In the genomic region with DNA sequence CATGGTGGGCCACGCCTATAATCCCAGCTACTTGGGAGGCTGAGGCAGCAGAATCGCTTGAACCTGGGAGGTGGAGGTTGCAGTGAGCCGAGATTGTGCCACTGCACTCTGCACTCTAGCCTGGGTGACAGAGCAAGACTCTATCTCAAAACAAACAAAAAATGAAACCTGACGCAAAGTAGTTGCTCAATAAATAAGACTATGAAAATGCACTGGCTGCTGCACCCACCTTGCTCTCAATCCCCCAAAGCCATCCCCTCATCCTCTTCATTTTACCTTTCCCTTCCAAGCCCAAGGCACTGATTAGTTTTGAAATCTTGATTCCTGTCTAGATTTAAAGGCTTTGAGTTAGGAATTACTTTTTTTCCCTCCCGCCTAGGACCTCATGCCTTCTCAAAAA, we compare ENCODE assay signal across 8 cellular contexts. TPM values are rescaled to one million over a fixed set of nuclear protein-coding genes. Genes with fewer than 3 reads are reported as not detected.
A peak's percentile ranks its signal among the peaks of the same experiment; 100 is the strongest.
DNase-seq lines count a peak whose midpoint lies in the region; ATAC-seq and TF ChIP-seq lines count a peak whose summit lies in the region.
"Not testable (repeated sequence)": the region's sequence is repeated elsewhere in the genome, so short reads cannot be mapped to it uniquely, and the experiment has no call there.
"Had no signal": no experiment of that assay in that cellular context is flagged by ENCODE, and none has a peak within 500 bp of the region (broad histone marks: within the 10 kb centered on the region; RNA-seq: fewer than 3 reads in every experiment).

No MANE protein-coding gene starts in this region.

- DNase-seq in WTC11 (ENCODE audit: low spot score); activated T-helper 1 cell treated with anti-CD3 and anti-CD28 coated beads, Interleukin-12 subunit alpha, Interleukin-12 subunit beta, Interleukin-2, Interleukin-4 antibody, amounts not matched to agents 30 ng/mL and 10 ng/mL and 1 ng/mL, durations not matched to agents 14 hours and 24 hours and 36 hours (ENCODE audit: low spot score); endothelial cell (ENCODE audit: low spot score); memory B cell (ENCODE audit: low spot score in 2 of 2); stimulated activated effector memory CD8-positive, alpha-beta T cell treated with anti-CD3 and anti-CD28 coated beads, Interleukin-12 subunit alpha, Interleukin-12 subunit beta, amount 100 ng/mL, for 72 hours (ENCODE audit: low spot score in 2 of 2): not testable (repeated sequence)

- not testable (repeated sequence) for H3K4me1 Mint-ChIP-seq in IgD-negative memory B cell; activated T-helper 1 cell treated with anti-CD3 and anti-CD28 coated beads, Interleukin-12 subunit alpha, Interleukin-12 subunit beta, Interleukin-2, Interleukin-4 antibody, amounts not matched to agents 30 ng/mL and 10 ng/mL and 1 ng/mL, durations not matched to agents 14 hours and 24 hours and 36 hours (ENCODE audit: low read depth); activated naive CD8-positive, alpha-beta T cell (ENCODE audit: low read depth); endothelial cell (ENCODE audit: unreplicated experiment); memory B cell
- H3K4me1 Mint-ChIP-seq in WTC11 = peaks cover 14% of the 10 kb centered on the region
- H3K4me1 Mint-ChIP-seq in stimulated activated effector memory CD8-positive, alpha-beta T cell treated with anti-CD3 and anti-CD28 coated beads, Interleukin-12 subunit alpha, Interleukin-12 subunit beta, amount 100 ng/mL, for 72 hours = peaks cover 16% of the 10 kb centered on the region

- intact Hi-C loops in activated T-helper 1 cell treated with anti-CD3 and anti-CD28 coated beads, Interleukin-12 subunit alpha, Interleukin-12 subunit beta, Interleukin-2, Interleukin-4 antibody, amounts not matched to agents 30 ng/mL and 10 ng/mL and 1 ng/mL, durations not matched to agents 14 hours and 24 hours and 36 hours (cut with micrococcal nuclease) = loop anchor here (2.0 kb wide), 1 partner anchor 399 kb away; no protein-coding TSS in a partner anchor

- POLR2A ChIA-PET in WTC11 (lab: Charles Lee) = not testable (repeated sequence)

- peak overlapping the region in 2 of 3 donors; percentile 46 to 63 for H3K27ac Mint-ChIP-seq in IgD-negative memory B cell
- H3K27ac Mint-ChIP-seq in WTC11 = not testable (repeated sequence)
- H3K27ac Mint-ChIP-seq in activated T-helper 1 cell treated with anti-CD3 and anti-CD28 coated beads, Interleukin-12 subunit alpha, Interleukin-12 subunit beta, Interleukin-2, Interleukin-4 antibody, amounts not matched to agents 30 ng/mL and 10 ng/mL and 1 ng/mL, durations not matched to agents 14 hours and 24 hours and 36 hours = peak overlapping the region; percentile 11
- H3K27ac Mint-ChIP-seq in activated naive CD8-positive, alpha-beta T cell = peak overlapping the region; percentile 25
- H3K27ac Mint-ChIP-seq in endothelial cell (ENCODE audit: unreplicated experiment) = peak overlapping the region; percentile 18
- peak overlapping the region; percentile 81 for H3K27ac Mint-ChIP-seq in memory B cell
- peak overlapping the region; percentile 71 for H3K27ac Mint-ChIP-seq in stimulated activated effector memory CD8-positive, alpha-beta T cell treated with anti-CD3 and anti-CD28 coated beads, Interleukin-12 subunit alpha, Interleukin-12 subunit beta, amount 100 ng/mL, for 72 hours

- not testable (repeated sequence) for TF ChIP-seq CTCF in WTC11 (IDR thresholded peaks at IDR 0.05); endothelial cell (IDR thresholded peaks at IDR 0.05; ENCODE audit: unreplicated experiment)

- not testable (repeated sequence) for ATAC-seq in WTC11; memory B cell (ENCODE audit: low read depth); stimulated activated effector memory CD8-positive, alpha-beta T cell treated with anti-CD3 and anti-CD28 coated beads, Interleukin-12 subunit alpha, Interleukin-12 subunit beta, amount 100 ng/mL, for 72 hours

- not testable (repeated sequence) for H3K4me3 Mint-ChIP-seq in IgD-negative memory B cell; WTC11; activated T-helper 1 cell treated with anti-CD3 and anti-CD28 coated beads, Interleukin-12 subunit alpha, Interleukin-12 subunit beta, Interleukin-2, Interleukin-4 antibody, amounts not matched to agents 30 ng/mL and 10 ng/mL and 1 ng/mL, durations not matched to agents 14 hours and 24 hours and 36 hours; activated naive CD8-positive, alpha-beta T cell; endothelial cell (ENCODE audit: unreplicated experiment); memory B cell; stimulated activated effector memory CD8-positive, alpha-beta T cell treated with anti-CD3 and anti-CD28 coated beads, Interleukin-12 subunit alpha, Interleukin-12 subunit beta, amount 100 ng/mL, for 72 hours

- CTCF ChIA-PET in WTC11 (lab: Charles Lee) = interaction anchor here (1.4 to 3.7 kb wide), 4 partner anchors 11 to 108 kb away, joined by 3 to 48 read pairs (median 28); a partner anchor contains a TSS

- H3K27me3 Mint-ChIP-seq in IgD-negative memory B cell; WTC11 (ENCODE audit: low read depth); activated T-helper 1 cell treated with anti-CD3 and anti-CD28 coated beads, Interleukin-12 subunit alpha, Interleukin-12 subunit beta, Interleukin-2, Interleukin-4 antibody, amounts not matched to agents 30 ng/mL and 10 ng/mL and 1 ng/mL, durations not matched to agents 14 hours and 24 hours and 36 hours (ENCODE audit: insufficient read depth); activated naive CD8-positive, alpha-beta T cell; endothelial cell (ENCODE audit: unreplicated experiment); memory B cell: not testable (repeated sequence)

- not testable (repeated sequence) for H3K9me3 Mint-ChIP-seq in IgD-negative memory B cell; WTC11; activated T-helper 1 cell treated with anti-CD3 and anti-CD28 coated beads, Interleukin-12 subunit alpha, Interleukin-12 subunit beta, Interleukin-2, Interleukin-4 antibody, amounts not matched to agents 30 ng/mL and 10 ng/mL and 1 ng/mL, durations not matched to agents 14 hours and 24 hours and 36 hours; activated naive CD8-positive, alpha-beta T cell (ENCODE audit: low read depth); endothelial cell (ENCODE audit: unreplicated experiment); memory B cell; stimulated activated effector memory CD8-positive, alpha-beta T cell treated with anti-CD3 and anti-CD28 coated beads, Interleukin-12 subunit alpha, Interleukin-12 subunit beta, amount 100 ng/mL, for 72 hours

- not testable (repeated sequence) for H3K36me3 Mint-ChIP-seq in IgD-negative memory B cell; WTC11; activated naive CD8-positive, alpha-beta T cell; endothelial cell (ENCODE audit: low read depth, unreplicated experiment); memory B cell
- peaks cover 11% of the 10 kb centered on the region for H3K36me3 Mint-ChIP-seq in activated T-helper 1 cell treated with anti-CD3 and anti-CD28 coated beads, Interleukin-12 subunit alpha, Interleukin-12 subunit beta, Interleukin-2, Interleukin-4 antibody, amounts not matched to agents 30 ng/mL and 10 ng/mL and 1 ng/mL, durations not matched to agents 14 hours and 24 hours and 36 hours (ENCODE audit: low read depth)
- peaks cover 54% of the 10 kb centered on the region for H3K36me3 Mint-ChIP-seq in stimulated activated effector memory CD8-positive, alpha-beta T cell treated with anti-CD3 and anti-CD28 coated beads, Interleukin-12 subunit alpha, Interleukin-12 subunit beta, amount 100 ng/mL, for 72 hours

TF ChIP-seq in WTC11, 78 proteins besides CTCF, POLR2A, EP300 and RAD21:
- TF ChIP-seq GABPB1 (CRISPR knock-in tag; IDR thresholded peaks at IDR 0.05) = 0 out of 2 replicates have a peak, but pooled peaks have one; percentile 28

RNA-seq across cellular contexts. Expression of a gene that starts 18.7 kb away (rescaled TPM):
- polyA plus RNA-seq in IgD-negative memory B cell = 1.3 TPM
- total RNA-seq in WTC11 (2021) = 47.3 to 52.6 TPM (median 52.6 TPM) in 3 replicates
- total RNA-seq in activated T-helper 1 cell treated with anti-CD3 and anti-CD28 coated beads, Interleukin-12 subunit alpha, Interleukin-12 subunit beta, Interleukin-2, Interleukin-4 antibody, amounts not matched to agents 30 ng/mL and 10 ng/mL and 1 ng/mL, durations not matched to agents 14 hours and 24 hours and 36 hours = 0.26 and 0.27 TPM in 2 replicates
- 3.6 TPM for total RNA-seq in endothelial cell (ENCODE audit: unreplicated experiment)
- total RNA-seq: CD8-positive, alpha-beta T cell had no signal

Comparison
In these comparisons a context has a peak if more than half of its experiments do, and no peak if none do; other contexts are left out.
1. RNA of a gene that starts 18.7 kb away (total RNA-seq): 47.3 to 52.6 TPM in WTC11; 3.6 TPM in endothelial cell (single experiment) and 0.26 to 0.27 TPM in activated T-helper 1 cell treated with anti-CD3 and anti-CD28 coated beads, Interleukin-12 subunit alpha, Interleukin-12 subunit beta, Interleukin-2, Interleukin-4 antibody, amounts not matched to agents 30 ng/mL and 10 ng/mL and 1 ng/mL, durations not matched to agents 14 hours and 24 hours and 36 hours; every median in the first group is over 10 times any median in the second.